31 cellular contexts compared by ENCODE assay signal in genomic region chr10:97798958-97799565, GRCh38. TPM values are rescaled to one million over a fixed set of nuclear protein-coding genes. Genes with fewer than 3 reads are reported as not detected.
"Had no signal": no experiment of that assay in that cellular context is flagged by ENCODE, and none has a peak within 500 bp of the region (broad histone marks: within the 10 kb centered on the region; RNA-seq: fewer than 3 reads in every experiment).

No MANE protein-coding gene starts in this region.

- H3K36me3 ChIP-seq: adrenal gland, ascending aorta, esophagus squamous epithelium, gastrocnemius medialis, pancreas, prostate gland, suprapubic skin, tibial artery had no signal

- DNase-seq: activated B cell treated with CpG ODN at 0.5 μM for 24 hours; activated CD4-positive, alpha-beta T cell treated with anti-CD3 and anti-CD28 coated beads for 36 hours; activated CD8-positive, alpha-beta T cell treated with anti-CD3 and anti-CD28 coated beads, Interleukin-2, amount 10 ng/mL, durations not matched to agents 7 days and 5 days; activated naive CD4-positive, alpha-beta T cell treated with Interleukin-2 at 50 U/mL for 16 hours; activated naive CD8-positive, alpha-beta T cell treated with anti-CD3 and anti-CD28 coated beads for 36 hours; activated T-cell treated with anti-CD3 and anti-CD28 coated beads for 4 hours; activated T-cell treated with anti-CD3 and anti-CD28 coated beads, Interleukin-2, amount 50 U/mL, for 72 hours; adrenal gland; caudate nucleus; dermis blood vessel endothelial cell; effector CD4-positive, alpha-beta T cell; esophagus squamous epithelium; gastrocnemius medialis; glutamatergic neuron; left cardiac atrium; left ventricle myocardium superior; nucleus accumbens; pancreas; retina; stimulated activated CD4-positive, alpha-beta T cell treated with anti-CD3 and anti-CD28 coated beads, Interleukin-4, amount 100 ng/mL, for 24 hours; T-helper 2 cell; tibial artery had no signal

- H3K4me3 Mint-ChIP-seq: activated B cell treated with CpG ODN at 0.5 μM for 24 hours; activated CD4-positive, alpha-beta T cell treated with anti-CD3 and anti-CD28 coated beads for 36 hours; activated CD8-positive, alpha-beta T cell treated with anti-CD3 and anti-CD28 coated beads, Interleukin-2, amount 10 ng/mL, durations not matched to agents 7 days and 5 days; activated naive CD8-positive, alpha-beta T cell treated with anti-CD3 and anti-CD28 coated beads for 36 hours; activated T-cell treated with anti-CD3 and anti-CD28 coated beads, Interleukin-2, amount 50 U/mL, for 72 hours; brain; stimulated activated memory B cell treated with anti-CD40 and anti-IgM and Interleukin-4, amounts not matched to agents 10 μg/mL and 1 μg/mL and 100 μg/mL, for 72 hours had no signal

- H3K9me3 ChIP-seq: adrenal gland, gastrocnemius medialis, pancreas, prostate gland, suprapubic skin had no signal

- H3K4me1 Mint-ChIP-seq: brain; stimulated activated memory B cell treated with anti-CD40 and anti-IgM and Interleukin-4, amounts not matched to agents 10 μg/mL and 1 μg/mL and 100 μg/mL, for 72 hours had no signal

- H3K4me3 ChIP-seq: adrenal gland, ascending aorta, esophagus squamous epithelium, pancreas, prostate gland, skin epidermis, suprapubic skin, tibial artery had no signal

- H3K27ac Mint-ChIP-seq: activated B cell treated with CpG ODN at 0.5 μM for 24 hours; activated CD4-positive, alpha-beta T cell treated with anti-CD3 and anti-CD28 coated beads for 36 hours; activated naive CD8-positive, alpha-beta T cell treated with anti-CD3 and anti-CD28 coated beads for 36 hours; brain; stimulated activated memory B cell treated with anti-CD40 and anti-IgM and Interleukin-4, amounts not matched to agents 10 μg/mL and 1 μg/mL and 100 μg/mL, for 72 hours had no signal

- H3K27ac ChIP-seq: adrenal gland, ascending aorta, epithelial cell of prostate, esophagus squamous epithelium, gastrocnemius medialis, pancreas, prostate gland, skin epidermis, suprapubic skin, tibial artery had no signal

- H3K27me3 ChIP-seq: adrenal gland, ascending aorta, gastrocnemius medialis, pancreas had no signal

- H3K36me3 Mint-ChIP-seq: brain; stimulated activated memory B cell treated with anti-CD40 and anti-IgM and Interleukin-4, amounts not matched to agents 10 μg/mL and 1 μg/mL and 100 μg/mL, for 72 hours had no signal

- H3K4me1 ChIP-seq: adrenal gland, ascending aorta, esophagus squamous epithelium, gastrocnemius medialis, pancreas, prostate gland, tibial artery had no signal

- H3K27me3 Mint-ChIP-seq: activated CD4-positive, alpha-beta T cell treated with anti-CD3 and anti-CD28 coated beads for 36 hours; activated naive CD8-positive, alpha-beta T cell treated with anti-CD3 and anti-CD28 coated beads for 36 hours had no signal

- ATAC-seq: activated CD4-positive, alpha-beta T cell treated with anti-CD3 and anti-CD28 coated beads for 36 hours; activated CD8-positive, alpha-beta T cell treated with anti-CD3 and anti-CD28 coated beads, Interleukin-2, amount 10 ng/mL, durations not matched to agents 7 days and 5 days; activated T-cell treated with anti-CD3 and anti-CD28 coated beads, Interleukin-2, amount 50 U/mL, for 72 hours; gastrocnemius medialis; left cardiac atrium; left ventricle myocardium superior; pancreas; sciatic nerve; stimulated activated memory B cell treated with anti-CD40 and anti-IgM and Interleukin-4, amounts not matched to agents 10 μg/mL and 1 μg/mL and 100 μg/mL, for 72 hours had no signal

RNA-seq across cellular contexts. Expression of gene SFRP5, which starts 27.3 kb away (rescaled TPM):
- total RNA-seq: activated B cell treated with CpG ODN at 0.5 μM for 24 hours; activated CD4-positive, alpha-beta T cell treated with anti-CD3 and anti-CD28 coated beads for 36 hours; activated T-cell treated with anti-CD3 and anti-CD28 coated beads, Interleukin-2, amount 50 U/mL, for 72 hours; ascending aorta; dermis blood vessel endothelial cell; lung microvascular endothelial cell had no signal

RNA-seq across cellular contexts. Expression of gene GOLGA7B, which starts 50.6 kb away (rescaled TPM):
- total RNA-seq: left ventricle myocardium superior had no signal
